30 cellular contexts compared by ENCODE assay signal in the genomic region with DNA sequence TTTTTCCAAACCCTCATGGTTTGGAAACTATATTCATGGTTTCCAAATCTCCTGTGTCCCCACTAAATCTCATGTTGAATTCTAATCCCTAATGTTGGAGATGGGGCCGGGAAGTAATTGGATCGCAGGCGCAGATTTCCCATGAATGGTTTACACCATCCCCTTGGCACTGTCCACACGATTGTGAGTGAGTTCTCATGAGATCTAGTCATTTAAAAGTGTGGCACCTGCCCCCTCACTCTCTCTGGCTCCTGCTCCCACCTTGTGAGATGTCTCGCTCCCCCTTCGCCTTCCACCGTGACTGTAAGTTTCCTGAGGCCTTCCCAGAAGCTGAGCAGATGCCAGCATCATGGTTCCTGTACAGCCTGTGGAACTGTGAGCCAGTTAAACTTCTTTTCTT.
"Had no signal": no experiment of that assay in that cellular context is flagged by ENCODE, and none has a peak within 500 bp of the region (broad histone marks: within the 10 kb centered on the region; RNA-seq: fewer than 3 reads in every experiment).

No MANE protein-coding gene starts in this region.

- H3K27ac ChIP-seq: adrenal gland, ascending aorta, cardiac muscle cell, VCaP had no signal

- H3K27me3 ChIP-seq: adrenal gland, ascending aorta, cardiac muscle cell had no signal

- DNase-seq: activated B cell treated with CpG ODN at 0.5 μM for 24 hours; activated CD4-positive, alpha-beta memory T cell treated with anti-CD3 and anti-CD28 coated beads for 36 hours; activated CD4-positive, alpha-beta T cell treated with anti-CD3 and anti-CD28 coated beads for 36 hours; activated CD4-positive, alpha-beta T cell treated with anti-CD3 and anti-CD28 coated beads for 48 hours; activated CD4-positive, alpha-beta T cell treated with anti-CD3 and anti-CD28 coated beads, Interleukin-2, amount 50 U/mL, for 1 hour; activated CD4-positive, alpha-beta T cell treated with anti-CD3 and anti-CD28 coated beads, Interleukin-2, amount 50 U/mL, for 4 hours; activated CD4-positive, CD25-positive, alpha-beta regulatory T cell treated with anti-CD3 and anti-CD28 coated beads, Interleukin-2, amount 50 U/mL, for 72 hours; activated CD8-positive, alpha-beta memory T cell treated with anti-CD3 and anti-CD28 coated beads, Interleukin-2, amount 50 U/mL, for 4 hours; activated CD8-positive, alpha-beta T cell treated with anti-CD3 and anti-CD28 coated beads for 36 hours; activated gamma-delta T cell treated with Interleukin-2 at 50 U/mL for 16 hours; activated naive CD4-positive, alpha-beta T cell; activated naive CD4-positive, alpha-beta T cell treated with anti-CD3 and anti-CD28 coated beads for 36 hours; activated naive CD4-positive, alpha-beta T cell treated with anti-CD3 and anti-CD28 coated beads, Interleukin-2, amount 50 U/mL, for 16 hours; activated naive CD8-positive, alpha-beta T cell treated with anti-CD3 and anti-CD28 coated beads for 36 hours; activated T-cell treated with anti-CD3 and anti-CD28 coated beads for 4 hours; activated T-cell treated with anti-CD3 and anti-CD28 coated beads, Interleukin-2, amount 50 U/mL, for 1 hour; activated T-cell treated with anti-CD3 and anti-CD28 coated beads, Interleukin-2, amount 50 U/mL, for 4 hours; activated T-cell treated with anti-CD3 and anti-CD28 coated beads, Interleukin-2, amount 50 U/mL, for 72 hours; adrenal gland; amygdala; anterior cingulate cortex; caudate nucleus; cerebellar nuclear complex; SW 1271; T-helper 1 cell; T-helper 2 cell; T-helper 9 cell had no signal

- H3K36me3 ChIP-seq: adrenal gland, ascending aorta, cardiac muscle cell had no signal

- H3K9me3 ChIP-seq: adrenal gland, ascending aorta had no signal

- H3K4me3 ChIP-seq: adrenal gland, ascending aorta, cardiac muscle cell had no signal
